In genomic region chrX:151505796-151506195, GRCh38 we compare ENCODE assay signal across 8 cellular contexts. TPM values are rescaled to one million over a fixed set of nuclear protein-coding genes. Genes with fewer than 3 reads are reported as not detected.
DNase-seq lines count a peak whose midpoint lies in the region; ATAC-seq and TF ChIP-seq lines count a peak whose summit lies in the region.

No MANE protein-coding gene starts in this region.

- H3K4me1 Mint-ChIP-seq in activated CD8-positive, alpha-beta memory T cell treated with anti-CD3 and anti-CD28 coated beads, Interleukin-2, amount 10 ng/mL, durations not matched to agents 7 days and 5 days, result no peaks in the 10 kb centered on the region
- no peaks in the 10 kb centered on the region for H3K4me1 Mint-ChIP-seq in progenitor cell of endocrine pancreas (ENCODE audit: low read depth)

- DNase-seq in activated CD8-positive, alpha-beta memory T cell treated with anti-CD3 and anti-CD28 coated beads, Interleukin-2, amount 10 ng/mL, durations not matched to agents 7 days and 5 days, result peak; percentile 38
- no peak for DNase-seq in activated CD8-positive, alpha-beta memory T cell treated with anti-CD3 and anti-CD28 coated beads, Interleukin-2, amount 50 U/mL, for 48 hours
- DNase-seq in WERI-Rb-1, result peak; percentile 82
- no peak for DNase-seq in progenitor cell of endocrine pancreas (ENCODE audit: low spot score, unreplicated experiment)
- DNase-seq in NCI-H2227 (lab: John Stamatoyannopoulos, UW; ENCODE audit: unreplicated experiment), result no peak
- DNase-seq in coronary artery (ENCODE audit: low spot score), result no peak

- no peaks in the 10 kb centered on the region for H3K9me3 Mint-ChIP-seq in activated CD8-positive, alpha-beta memory T cell treated with anti-CD3 and anti-CD28 coated beads, Interleukin-2, amount 10 ng/mL, durations not matched to agents 7 days and 5 days (ENCODE audit: low read depth)
- H3K9me3 Mint-ChIP-seq in progenitor cell of endocrine pancreas (ENCODE audit: low read depth), result peaks cover 24% of the 10 kb centered on the region

- H3K36me3 Mint-ChIP-seq in activated CD8-positive, alpha-beta memory T cell treated with anti-CD3 and anti-CD28 coated beads, Interleukin-2, amount 10 ng/mL, durations not matched to agents 7 days and 5 days, result no peaks in the 10 kb centered on the region
- H3K36me3 Mint-ChIP-seq in progenitor cell of endocrine pancreas (ENCODE audit: insufficient read depth), result no peaks in the 10 kb centered on the region

- peak; percentile 74 for TF ChIP-seq CTCF in WERI-Rb-1 (IDR thresholded peaks at IDR 0.05; ENCODE audit: low read depth, low read length)
- TF ChIP-seq CTCF in progenitor cell of endocrine pancreas (IDR thresholded peaks at IDR 0.05; ENCODE audit: unreplicated experiment), result peak; percentile 54
- no peak for TF ChIP-seq CTCF in coronary artery (IDR thresholded peaks at IDR 0.05)

- H3K27me3 ChIP-seq in WERI-Rb-1 (ENCODE audit: insufficient read depth, low read depth, severe bottlenecking), result no peaks in the 10 kb centered on the region

- no peak for ATAC-seq in activated CD8-positive, alpha-beta memory T cell treated with anti-CD3 and anti-CD28 coated beads, Interleukin-2, amount 10 ng/mL, durations not matched to agents 7 days and 5 days
- ATAC-seq in HG03520 (IDR thresholded peaks at IDR 0.05; ENCODE audit: unreplicated experiment) (peak; percentile 55), GM18870 (IDR thresholded peaks at IDR 0.05; ENCODE audit: unreplicated experiment) (no peak)

- H3K9me3 ChIP-seq in WERI-Rb-1 (ENCODE audit: severe bottlenecking), result no peaks in the 10 kb centered on the region

- H3K4me3 ChIP-seq in WERI-Rb-1 (ENCODE audit: low read depth, low read length) (no peak overlapping the region), coronary artery (no peak overlapping the region)

- no peak overlapping the region for H3K27ac Mint-ChIP-seq in activated CD8-positive, alpha-beta memory T cell treated with anti-CD3 and anti-CD28 coated beads, Interleukin-2, amount 10 ng/mL, durations not matched to agents 7 days and 5 days
- H3K27ac Mint-ChIP-seq in progenitor cell of endocrine pancreas, result no peak overlapping the region

- H3K36me3 ChIP-seq in WERI-Rb-1, result no peaks in the 10 kb centered on the region

- peaks cover 10% of the 10 kb centered on the region for H3K27me3 Mint-ChIP-seq in activated CD8-positive, alpha-beta memory T cell treated with anti-CD3 and anti-CD28 coated beads, Interleukin-2, amount 10 ng/mL, durations not matched to agents 7 days and 5 days
- peaks cover 9% of the 10 kb centered on the region for H3K27me3 Mint-ChIP-seq in progenitor cell of endocrine pancreas

- no peak overlapping the region for H3K4me3 Mint-ChIP-seq in activated CD8-positive, alpha-beta memory T cell treated with anti-CD3 and anti-CD28 coated beads, Interleukin-2, amount 10 ng/mL, durations not matched to agents 7 days and 5 days
- H3K4me3 Mint-ChIP-seq in progenitor cell of endocrine pancreas (ENCODE audit: low read depth), result no peak overlapping the region

- H3K27ac ChIP-seq in WERI-Rb-1, result no peak overlapping the region
- no peak overlapping the region for H3K27ac ChIP-seq in coronary artery

- CTCF ChIA-PET in activated CD8-positive, alpha-beta memory T cell treated with anti-CD3 and anti-CD28 coated beads, Interleukin-2, amount 10 ng/mL, durations not matched to agents 7 days and 5 days (lab: Charles Lee), result no interaction called here

RNA-seq across cellular contexts. Expression of gene PASD1, which starts 57.7 kb away (rescaled TPM):
- total RNA-seq in activated CD8-positive, alpha-beta memory T cell treated with anti-CD3 and anti-CD28 coated beads, Interleukin-2, amount 10 ng/mL, durations not matched to agents 7 days and 5 days, result not detected
- not detected in 2 replicates for total RNA-seq in progenitor cell of endocrine pancreas

Comparison
In these comparisons a context has a peak if more than half of its experiments do, and no peak if none do; other contexts are left out.
1. DNase-seq: peak in activated CD8-positive, alpha-beta memory T cell treated with anti-CD3 and anti-CD28 coated beads, Interleukin-2, amount 10 ng/mL, durations not matched to agents 7 days and 5 days (single experiment) and WERI-Rb-1 (single experiment); none in activated CD8-positive, alpha-beta memory T cell treated with anti-CD3 and anti-CD28 coated beads, Interleukin-2, amount 50 U/mL, for 48 hours (single experiment), progenitor cell of endocrine pancreas (single experiment), NCI-H2227 (single experiment) and coronary artery (single experiment).